In the genomic region with DNA sequence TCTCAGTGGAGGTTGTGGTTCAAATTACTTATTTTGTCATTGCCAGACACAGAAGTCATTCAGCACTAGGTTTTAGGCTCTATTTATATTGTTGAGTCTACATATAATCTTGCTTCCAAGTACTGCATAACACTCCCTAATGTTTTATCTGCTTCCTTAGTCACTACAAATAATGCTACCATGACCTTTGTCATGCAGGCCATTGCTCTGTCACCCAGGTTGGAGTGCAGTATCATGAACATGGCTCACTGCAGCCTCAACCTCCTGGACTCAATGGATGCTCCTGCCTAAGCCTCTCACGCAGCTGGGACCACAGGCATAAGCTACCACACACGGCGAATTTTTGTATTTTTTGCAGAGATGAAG, we compare ENCODE assay signal across 1 cellular context.
TF ChIP-seq lines count a peak whose summit lies in the region.

No MANE protein-coding gene starts in this region.

TF ChIP-seq in K562, 482 proteins besides CTCF, POLR2A, EP300 and RAD21:
- 0 out of 2 replicates have a peak, but pooled peaks have one; percentile 0 for TF ChIP-seq CC2D1A (IDR thresholded peaks at IDR 0.05)
- 0 out of 2 replicates have a peak, but pooled peaks have one; percentile 16 for TF ChIP-seq ZNF316 (IDR thresholded peaks at IDR 0.05)
- TF ChIP-seq TEAD1 (CRISPR knock-in tag; IDR thresholded peaks at IDR 0.05): no peak
- TF ChIP-seq MNT (conservative IDR thresholded peaks at IDR 0.05): peak in 1 of 2 experiments; percentile 24; a peak in 1 of 4 replicates
- TF ChIP-seq ARID3A (IDR thresholded peaks at IDR 0.05; ENCODE audit: borderline replicate concordance, low read depth, low read length): 0 out of 2 replicates have a peak, but pooled peaks have one; percentile 10
- peak in 1 of 3 experiments; percentile 46 for TF ChIP-seq YY1 (IDR thresholded peaks at IDR 0.05; ENCODE audit: borderline replicate concordance in 1 of 3, control insufficient read depth in 1 of 3, extremely low read depth in 1 of 3, insufficient read depth in 3 of 3, insufficient read length in 1 of 3, insufficient replicate concordance in 2 of 3, low read depth in 1 of 3, low read length in 2 of 3)
- TF ChIP-seq TRIM24 (IDR thresholded peaks at IDR 0.05): no peak
- no peak for TF ChIP-seq NEUROD1 (IDR thresholded peaks at IDR 0.05; ENCODE audit: borderline replicate concordance, low read depth, low read length, partially characterized antibody)
- no peak for TF ChIP-seq ZNF639 (CRISPR knock-in tag; conservative IDR thresholded peaks at IDR 0.05 in 1 of 2, IDR thresholded peaks at IDR 0.05 in 1 of 2)
- peak; percentile 19; the same call in 1 of the 2 replicates for TF ChIP-seq ARID1B (IDR thresholded peaks at IDR 0.05)
- peak; percentile 64; the same call in 1 of the 2 replicates for TF ChIP-seq DPF2 (IDR thresholded peaks at IDR 0.05)
- peak; percentile 7 for TF ChIP-seq HDAC3 (IDR thresholded peaks at IDR 0.05; ENCODE audit: borderline replicate concordance, partially characterized antibody)
- peak; percentile 1 to 2; a peak in 1 of 4 replicates for TF ChIP-seq ARNT (IDR thresholded peaks at IDR 0.05)
- TF ChIP-seq CLOCK (CRISPR knock-in tag; IDR thresholded peaks at IDR 0.05; ENCODE audit: borderline replicate concordance): no peak
- no peak for TF ChIP-seq BRD4 (IDR thresholded peaks at IDR 0.05)
